10 cellular contexts compared by ENCODE assay signal in genomic region chr19:50695251-50696064, GRCh38. TPM values are rescaled to one million over a fixed set of nuclear protein-coding genes. Genes with fewer than 3 reads are reported as not detected.
DNase-seq lines count a peak whose midpoint lies in the region; ATAC-seq and TF ChIP-seq lines count a peak whose summit lies in the region.
"Had no signal": no experiment of that assay in that cellular context is flagged by ENCODE, and none has a peak within 500 bp of the region (broad histone marks: within the 10 kb centered on the region; RNA-seq: fewer than 3 reads in every experiment).

No MANE protein-coding gene starts in this region.

- H3K27ac ChIP-seq in cardiac muscle cell (no peak overlapping the region), upper lobe of right lung (no peak overlapping the region)
- H3K27ac ChIP-seq: neutrophil had no signal

- no peak for ATAC-seq in Right ventricle myocardium inferior
- ATAC-seq in upper lobe of right lung: peak; percentile 38
- no peak for ATAC-seq in GM21528 (IDR thresholded peaks at IDR 0.05; ENCODE audit: low FRiP score, unreplicated experiment)

- H3K36me3 ChIP-seq in cardiac muscle cell (no peaks in the 10 kb centered on the region), NT2/D1 (ENCODE audit: insufficient read depth, insufficient read length, low read length) (no peaks in the 10 kb centered on the region), upper lobe of right lung (no peaks in the 10 kb centered on the region)
- H3K36me3 ChIP-seq: neutrophil had no signal

- H3K9me3 ChIP-seq in cardiac muscle cell (ENCODE audit: low read depth): no peaks in the 10 kb centered on the region
- no peaks in the 10 kb centered on the region for H3K9me3 ChIP-seq in NT2/D1 (ENCODE audit: insufficient read depth, low read length)
- no peaks in the 10 kb centered on the region for H3K9me3 ChIP-seq in upper lobe of right lung
- H3K9me3 ChIP-seq: neutrophil had no signal

- TF ChIP-seq CTCF in cardiac muscle cell (IDR thresholded peaks at IDR 0.05; ENCODE audit: low read depth, low read length) (no peak), fibroblast of pulmonary artery (IDR thresholded peaks at IDR 0.05; ENCODE audit: low read length, missing control alignments) (no peak), upper lobe of right lung (IDR thresholded peaks at IDR 0.05) (no peak)

- H3K27me3 ChIP-seq in cardiac muscle cell (peaks cover 100% of the 10 kb centered on the region), NT2/D1 (ENCODE audit: insufficient read depth, insufficient read length) (peaks cover 88% of the 10 kb centered on the region), upper lobe of right lung (peaks cover 35% of the 10 kb centered on the region)

- H3K4me1 ChIP-seq in cardiac muscle cell (ENCODE audit: low read depth): no peaks in the 10 kb centered on the region
- H3K4me1 ChIP-seq in NT2/D1 (ENCODE audit: insufficient read depth, insufficient read length): peaks cover 9% of the 10 kb centered on the region
- H3K4me1 ChIP-seq in upper lobe of right lung: no peaks in the 10 kb centered on the region

- DNase-seq in cardiac muscle cell (ENCODE audit: low read depth in 1 of 2, low spot score in 1 of 2) (peak; percentile 21 to 73), Right ventricle myocardium inferior (ENCODE audit: missing footprints) (no peak), NT2/D1 (ENCODE audit: low read depth, low spot score) (no peak), fibroblast of pulmonary artery (ENCODE audit: low read depth) (peak; percentile 17), upper lobe of right lung (no peak), globus pallidus (ENCODE audit: low spot score) (no peak), foreskin melanocyte (no peak)

- H3K4me3 ChIP-seq in cardiac muscle cell (peak overlapping the region; percentile 4), NT2/D1 (ENCODE audit: insufficient read length, low read depth) (peak overlapping the region; percentile 43), fibroblast of pulmonary artery (replicated peaks; ENCODE audit: low read depth, low read length) (no peak overlapping the region), upper lobe of right lung (no peak overlapping the region)

- intact Hi-C loops in Right ventricle myocardium inferior (cut with DNase I): no loop called here
- intact Hi-C loops in upper lobe of right lung (cut with DNase I): no loop called here

- H3K9ac ChIP-seq in NT2/D1 (ENCODE audit: insufficient read length, low read depth): no peak overlapping the region

RNA-seq across cellular contexts. Expression of gene SHANK1, which starts 24.1 kb away (rescaled TPM):
- total RNA-seq in cardiac muscle cell (2.9 and 8.7 TPM in 2 replicates), Right ventricle myocardium inferior (0.22 TPM), upper lobe of right lung (0.35 TPM)
- 0.71 and 2.0 TPM in 2 replicates for polyA plus RNA-seq in cardiac muscle cell

RNA-seq across cellular contexts. Expression of gene CLEC11A, which starts 27.7 kb away (rescaled TPM):
- total RNA-seq in cardiac muscle cell: 12.5 and 16.6 TPM in 2 replicates
- polyA plus RNA-seq in cardiac muscle cell: 26.7 and 29.4 TPM in 2 replicates
- total RNA-seq in Right ventricle myocardium inferior: 4.0 TPM
- 13.3 TPM for total RNA-seq in upper lobe of right lung

RNA-seq across cellular contexts. Expression of gene C19orf81, which starts 46.2 kb away (rescaled TPM):
- total RNA-seq in cardiac muscle cell (23.5 and 36.8 TPM in 2 replicates), Right ventricle myocardium inferior (2.5 TPM), upper lobe of right lung (3.9 TPM)
- 42.2 and 67.4 TPM in 2 replicates for polyA plus RNA-seq in cardiac muscle cell

RNA-seq across cellular contexts. Expression of gene SYT3, which starts 55.8 kb away (rescaled TPM):
- total RNA-seq in cardiac muscle cell (1.9 and 4.7 TPM in 2 replicates), Right ventricle myocardium inferior (0.27 TPM), upper lobe of right lung (2.5 TPM)
- 2.1 and 4.3 TPM in 2 replicates for polyA plus RNA-seq in cardiac muscle cell
- total RNA-seq: M059J had no signal

Comparison
In these comparisons a context has a peak if more than half of its experiments do, and no peak if none do; other contexts are left out.
1. DNase-seq: peak in cardiac muscle cell (2 of 2) and fibroblast of pulmonary artery (single experiment); none in Right ventricle myocardium inferior (single experiment), NT2/D1 (single experiment), upper lobe of right lung (single experiment), globus pallidus (single experiment) and foreskin melanocyte (single experiment).
2. H3K4me3 ChIP-seq: peak in cardiac muscle cell (single experiment) and NT2/D1 (single experiment); none in fibroblast of pulmonary artery (single experiment) and upper lobe of right lung (single experiment).